11 cellular contexts compared by ENCODE assay signal in the genomic region with DNA sequence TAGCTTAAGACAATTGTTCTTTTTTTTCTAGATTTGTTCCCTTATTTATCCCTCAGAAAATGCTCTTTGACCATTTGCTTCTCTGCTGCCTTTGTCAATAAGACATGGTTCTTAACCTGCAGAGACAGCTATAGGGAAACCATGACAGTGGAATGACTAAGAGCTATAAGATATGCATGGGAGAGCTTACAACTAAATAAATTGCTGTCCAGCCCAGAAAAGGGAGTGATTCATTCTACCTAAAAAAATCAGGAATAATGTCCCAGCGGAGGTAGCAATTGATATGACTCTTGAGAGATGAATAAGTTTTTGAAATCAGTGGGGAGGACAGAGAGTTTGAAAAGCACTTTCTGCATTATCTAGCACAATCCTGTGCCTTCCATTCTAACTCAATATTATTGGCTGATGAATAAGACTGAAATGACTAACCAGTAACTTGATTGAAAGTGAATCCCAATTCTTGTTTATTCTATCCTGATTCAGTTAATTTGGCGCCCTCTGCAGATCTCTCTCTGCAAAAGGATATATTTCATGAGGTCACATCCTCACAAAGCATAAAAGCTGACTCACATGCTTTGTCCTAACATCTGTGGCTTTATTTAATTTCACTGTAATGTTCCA.
A peak's percentile ranks its signal among the peaks of the same experiment; 100 is the strongest.
DNase-seq lines count a peak whose midpoint lies in the region; ATAC-seq and TF ChIP-seq lines count a peak whose summit lies in the region.
"Had no signal": no experiment of that assay in that cellular context is flagged by ENCODE, and none has a peak within 500 bp of the region (broad histone marks: within the 10 kb centered on the region; RNA-seq: fewer than 3 reads in every experiment).

No MANE protein-coding gene starts in this region.

- intact Hi-C loops in Calu3 (cut with micrococcal nuclease; ENCODE audit: unreplicated experiment) (no loop called here), left ventricle myocardium inferior (cut with micrococcal nuclease) (no loop called here)

- H3K36me3 Mint-ChIP-seq in Calu3 (ENCODE audit: insufficient read depth, unreplicated experiment): no peaks in the 10 kb centered on the region

- no TSS peak for BruUV-seq in Calu3 (replicated peaks; lab: Mats Ljungman, UMichigan)

- H3K27me3 Mint-ChIP-seq in Calu3 (ENCODE audit: unreplicated experiment): no peaks in the 10 kb centered on the region

- no peak for ATAC-seq in HG02885 (IDR thresholded peaks at IDR 0.05; ENCODE audit: poor library complexity, unreplicated experiment)
- ATAC-seq: sciatic nerve had no signal

- H3K27ac ChIP-seq in left ventricle myocardium inferior (replicated peaks): no peak overlapping the region
- H3K27ac ChIP-seq: Peyer's patch had no signal

- TF ChIP-seq CTCF in Calu3 (IDR thresholded peaks at IDR 0.05; ENCODE audit: unreplicated experiment) (no peak), left ventricle myocardium inferior (IDR thresholded peaks at IDR 0.05; ENCODE audit: borderline replicate concordance) (no peak)

- H3K27me3 ChIP-seq in left ventricle myocardium inferior (ENCODE audit: low read depth): no peaks in the 10 kb centered on the region
- H3K27me3 ChIP-seq: Peyer's patch had no signal

- no peaks in the 10 kb centered on the region for H3K36me3 ChIP-seq in left ventricle myocardium inferior
- H3K36me3 ChIP-seq: Peyer's patch had no signal

- H3K27ac Mint-ChIP-seq in Calu3 (ENCODE audit: unreplicated experiment): no peak overlapping the region

- CTCF ChIA-PET in Calu3 (lab: Charles Lee): no interaction called here

- no peaks in the 10 kb centered on the region for H3K9me3 ChIP-seq in left ventricle myocardium inferior (replicated peaks)
- H3K9me3 ChIP-seq: Peyer's patch had no signal

- H3K4me1 ChIP-seq in left ventricle myocardium inferior: no peaks in the 10 kb centered on the region
- H3K4me1 ChIP-seq: Peyer's patch had no signal

- H3K4me3 Mint-ChIP-seq in Calu3 (ENCODE audit: low read depth, unreplicated experiment): no peak overlapping the region

- DNase-seq in NCI-H2196 (lab: John Stamatoyannopoulos, UW; ENCODE audit: unreplicated experiment): peak; percentile 6
- DNase-seq in NCI-H2196 treated with DMSO at 0.1 percent for 48 hours (lab: John Stamatoyannopoulos, UW; ENCODE audit: unreplicated experiment): no peak
- peak; percentile 84 to 88 for DNase-seq in NCI-H446 (lab: John Stamatoyannopoulos, UW)
- DNase-seq in cerebellum (ENCODE audit: low spot score): peak; percentile 22
- DNase-seq in putamen (ENCODE audit: low spot score): peak; percentile 84
- no peak for DNase-seq in Calu3
- no peak for DNase-seq in left ventricle myocardium inferior
- DNase-seq: activated gamma-delta T cell, Peyer's patch had no signal

- no peak overlapping the region for H3K4me3 ChIP-seq in left ventricle myocardium inferior
- H3K4me3 ChIP-seq: Peyer's patch had no signal

- peaks cover 6% of the 10 kb centered on the region for H3K9me3 Mint-ChIP-seq in Calu3 (ENCODE audit: low read depth, unreplicated experiment)

- no peaks in the 10 kb centered on the region for H3K4me1 Mint-ChIP-seq in Calu3 (ENCODE audit: low read depth, unreplicated experiment)

Comparison
In these comparisons a context has a peak if more than half of its experiments do, and no peak if none do; other contexts are left out.
1. DNase-seq: peak in NCI-H2196 (single experiment), NCI-H446 (2 of 2), cerebellum (single experiment) and putamen (single experiment); none in NCI-H2196 treated with DMSO at 0.1 percent for 48 hours (single experiment), Calu3 (single experiment) and left ventricle myocardium inferior (single experiment).